In the genomic region with DNA sequence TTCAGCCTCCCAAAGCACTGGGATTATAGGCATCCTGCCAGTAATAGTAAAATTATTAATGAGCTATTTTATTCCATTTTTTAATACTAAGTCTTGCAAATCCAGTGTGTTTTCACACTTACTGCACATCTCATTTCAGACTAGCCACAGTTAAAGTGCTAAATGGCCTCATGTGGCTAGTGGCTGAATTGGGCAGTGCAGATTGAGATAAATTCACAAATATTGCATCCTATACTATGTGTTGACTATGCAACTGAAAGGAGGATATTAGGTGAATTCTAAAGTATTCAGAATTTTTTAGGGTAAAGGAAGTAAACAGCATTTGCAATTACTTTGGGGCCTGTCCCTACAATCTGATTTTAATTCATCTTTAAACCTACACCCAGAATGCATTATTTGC, we compare ENCODE assay signal across 11 cellular contexts. TPM values are rescaled to one million over a fixed set of nuclear protein-coding genes. Genes with fewer than 3 reads are reported as not detected.
DNase-seq lines count a peak whose midpoint lies in the region; ATAC-seq, FAIRE-seq and TF ChIP-seq lines count a peak whose summit lies in the region.
"Had no signal": no experiment of that assay in that cellular context is flagged by ENCODE, and none has a peak within 500 bp of the region (broad histone marks: within the 10 kb centered on the region; RNA-seq: fewer than 3 reads in every experiment).

No MANE protein-coding gene starts in this region.

- H4K20me1 ChIP-seq in H9 (ENCODE audit: control insufficient read depth, insufficient read depth, insufficient read length): no peaks in the 10 kb centered on the region

- peaks cover 46% of the 10 kb centered on the region for H3K36me3 Mint-ChIP-seq in T-helper 1 cell treated with Interleukin-12 subunit alpha and Interleukin-12 subunit beta and Interleukin-4 antibody, amounts not matched to agents 30 μg/mL and 1 μg/mL, for 36 hours (ENCODE audit: low read depth)
- no peaks in the 10 kb centered on the region for H3K36me3 Mint-ChIP-seq in H9 (ENCODE audit: insufficient read depth in 1 of 3, low read depth in 3 of 3)
- H3K36me3 Mint-ChIP-seq: brain, neural progenitor cell had no signal

- peak overlapping the region; percentile 90 for H2BK20ac ChIP-seq in H9 (ENCODE audit: low read depth, low read length, poor library complexity, severe bottlenecking)

- H2AFZ ChIP-seq in H9 (ENCODE audit: low read length) (no peak overlapping the region), mesenchymal stem cell (ENCODE audit: low read depth, low read length) (no peak overlapping the region)
- H2AFZ ChIP-seq: neural progenitor cell had no signal

- peaks cover 19% of the 10 kb centered on the region for H3K36me3 ChIP-seq in KOPT-K1 (ENCODE audit: insufficient read depth, low read length)
- H3K36me3 ChIP-seq in neutrophil: peaks cover 27% of the 10 kb centered on the region
- H3K36me3 ChIP-seq in pancreas: no peaks in the 10 kb centered on the region
- H3K36me3 ChIP-seq in mesenchymal stem cell (ENCODE audit: control insufficient read depth in 1 of 2, insufficient read depth in 2 of 2, low read depth in 1 of 2, low read length in 2 of 2): peaks cover 0 to 54% of the 10 kb centered on the region in 2 experiments
- H3K36me3 ChIP-seq: neural progenitor cell had no signal

- H3K4me2 ChIP-seq in H9 (ENCODE audit: insufficient read depth, insufficient read length, low read length): no peak overlapping the region
- H3K4me2 ChIP-seq in mesenchymal stem cell (ENCODE audit: low read length, poor library complexity, severe bottlenecking): no peak overlapping the region
- H3K4me2 ChIP-seq: neural progenitor cell had no signal

- H4K91ac ChIP-seq in H9 (ENCODE audit: insufficient read length, low read depth, low read length): no peak overlapping the region
- H4K91ac ChIP-seq in mesenchymal stem cell (ENCODE audit: low read length): no peak overlapping the region

- peaks cover 56% of the 10 kb centered on the region for H3K4me1 Mint-ChIP-seq in T-helper 1 cell treated with Interleukin-12 subunit alpha and Interleukin-12 subunit beta and Interleukin-4 antibody, amounts not matched to agents 30 μg/mL and 1 μg/mL, for 36 hours (ENCODE audit: low read depth)
- no peaks in the 10 kb centered on the region for H3K4me1 Mint-ChIP-seq in H9
- H3K4me1 Mint-ChIP-seq: brain, neural progenitor cell had no signal

- H2BK12ac ChIP-seq in H9 (ENCODE audit: insufficient read length, low read depth, low read length) (no peak overlapping the region), mesenchymal stem cell (ENCODE audit: low read length in 2 of 2) (no peak overlapping the region)

- H4K5ac ChIP-seq in H9 (ENCODE audit: insufficient read length, low read depth, low read length): no peak overlapping the region

- no peak overlapping the region for H3K14ac ChIP-seq in H9 (ENCODE audit: insufficient read depth, low read length)
- no peak overlapping the region for H3K14ac ChIP-seq in mesenchymal stem cell (ENCODE audit: low read length in 2 of 2)

- H3K4me3 ChIP-seq in neutrophil (ENCODE audit: low read depth in 1 of 2, low read length in 1 of 2) (peak overlapping the region; percentile 35), pancreas (no peak overlapping the region), mesenchymal stem cell (ENCODE audit: insufficient read depth in 1 of 2, low read depth in 1 of 2, low read length in 2 of 2) (no peak overlapping the region)
- H3K4me3 ChIP-seq: neural progenitor cell had no signal

- H3K9me3 ChIP-seq in H9 (ENCODE audit: control insufficient read depth, low read depth, low read length): no peaks in the 10 kb centered on the region
- H3K9me3 ChIP-seq in KOPT-K1 (ENCODE audit: insufficient read depth, low read length, poor library complexity, severe bottlenecking): no peaks in the 10 kb centered on the region
- no peaks in the 10 kb centered on the region for H3K9me3 ChIP-seq in neutrophil
- H3K9me3 ChIP-seq in pancreas: no peaks in the 10 kb centered on the region
- no peaks in the 10 kb centered on the region for H3K9me3 ChIP-seq in mesenchymal stem cell (ENCODE audit: control insufficient read depth, low read length)

- H2BK120ac ChIP-seq in H9 (ENCODE audit: low read depth, low read length, poor library complexity, severe bottlenecking) (no peak overlapping the region), mesenchymal stem cell (ENCODE audit: low read depth, low read length) (no peak overlapping the region)

- H3T11ph ChIP-seq in H9 (ENCODE audit: low read length): no peak overlapping the region

- H3K23me2 ChIP-seq in H9 (ENCODE audit: insufficient read length, low read depth, low read length, poor library complexity, severe bottlenecking): no peaks in the 10 kb centered on the region

- H3K27ac Mint-ChIP-seq in T-helper 1 cell treated with Interleukin-12 subunit alpha and Interleukin-12 subunit beta and Interleukin-4 antibody, amounts not matched to agents 30 μg/mL and 1 μg/mL, for 36 hours: peak overlapping the region; percentile 94
- H3K27ac Mint-ChIP-seq in H9: no peak overlapping the region
- H3K27ac Mint-ChIP-seq: brain, neural progenitor cell had no signal

- intact Hi-C loops in pancreas (cut with DNase I): no loop called here

- H2BK5ac ChIP-seq in H9 (ENCODE audit: insufficient read length, low read length) (no peak overlapping the region), mesenchymal stem cell (ENCODE audit: low read depth, low read length, poor library complexity, severe bottlenecking) (no peak overlapping the region)

- no peak overlapping the region for H2AK5ac ChIP-seq in H9 (ENCODE audit: insufficient read length, low read length)
- no peak overlapping the region for H2AK5ac ChIP-seq in mesenchymal stem cell (ENCODE audit: low read length, severe bottlenecking)

- no peak overlapping the region for H4K8ac ChIP-seq in H9 (replicated peaks; ENCODE audit: insufficient read length, low read depth, low read length)
- no peak overlapping the region for H4K8ac ChIP-seq in mesenchymal stem cell (ENCODE audit: low read length)

- no peak overlapping the region for H3K27ac ChIP-seq in H9 (ENCODE audit: insufficient read length, low read depth, low read length)
- peak overlapping the region; percentile 94 for H3K27ac ChIP-seq in KOPT-K1 (ENCODE audit: low read depth, low read length, poor library complexity, severe bottlenecking)
- H3K27ac ChIP-seq in neutrophil: peak overlapping the region; percentile 75
- no peak overlapping the region for H3K27ac ChIP-seq in pancreas
- no peak overlapping the region for H3K27ac ChIP-seq in mesenchymal stem cell (ENCODE audit: low read length, poor library complexity, severe bottlenecking)
- H3K27ac ChIP-seq: neural progenitor cell had no signal

- H3K27me3 Mint-ChIP-seq in T-helper 1 cell treated with Interleukin-12 subunit alpha and Interleukin-12 subunit beta and Interleukin-4 antibody, amounts not matched to agents 30 μg/mL and 1 μg/mL, for 36 hours (ENCODE audit: low read depth): no peaks in the 10 kb centered on the region
- no peaks in the 10 kb centered on the region; the same call in none of the 2 replicates for H3K27me3 Mint-ChIP-seq in H9 (ENCODE audit: low read depth)

- H3K56ac ChIP-seq in H9 (ENCODE audit: insufficient read length, low read depth, low read length): no peak overlapping the region

- H3K9me3 Mint-ChIP-seq in T-helper 1 cell treated with Interleukin-12 subunit alpha and Interleukin-12 subunit beta and Interleukin-4 antibody, amounts not matched to agents 30 μg/mL and 1 μg/mL, for 36 hours: peaks cover under 1% of the 10 kb centered on the region
- H3K9me3 Mint-ChIP-seq in H9: no peaks in the 10 kb centered on the region
- H3K9me3 Mint-ChIP-seq: neural progenitor cell had no signal

- no peaks in the 10 kb centered on the region for H3K27me3 ChIP-seq in H9 (ENCODE audit: insufficient read depth, low read length)
- H3K27me3 ChIP-seq in neutrophil: no peaks in the 10 kb centered on the region
- H3K27me3 ChIP-seq in pancreas: no peaks in the 10 kb centered on the region
- no peaks in the 10 kb centered on the region for H3K27me3 ChIP-seq in mesenchymal stem cell (ENCODE audit: control insufficient read depth in 1 of 2, insufficient read depth in 1 of 2, low read length in 2 of 2)
- H3K27me3 ChIP-seq: neural progenitor cell had no signal

- no peak overlapping the region for H2BK15ac ChIP-seq in H9 (ENCODE audit: low read depth, low read length)
- no peak overlapping the region for H2BK15ac ChIP-seq in mesenchymal stem cell (ENCODE audit: low read depth, poor library complexity, severe bottlenecking)

- no peak for FAIRE-seq in pancreas (lab: Jason Lieb, UNC)

- no peak for TF ChIP-seq CTCF in H9 (conservative IDR thresholded peaks at IDR 0.05)
- TF ChIP-seq CTCF in neutrophil (IDR thresholded peaks at IDR 0.05): no peak
- no peak for TF ChIP-seq CTCF in pancreas (IDR thresholded peaks at IDR 0.05)

- H3K23ac ChIP-seq in H9 (ENCODE audit: insufficient read length, low read depth, low read length): no peak overlapping the region
- no peak overlapping the region for H3K23ac ChIP-seq in mesenchymal stem cell (ENCODE audit: low read length in 2 of 2)

- no peak for ATAC-seq in pancreas

- no peaks in the 10 kb centered on the region for H3K79me1 ChIP-seq in H9 (ENCODE audit: insufficient read depth, low read depth, low read length, poor library complexity, severe bottlenecking)
- H3K79me1 ChIP-seq in mesenchymal stem cell (replicated peaks; ENCODE audit: low read length, poor library complexity, severe bottlenecking): no peaks in the 10 kb centered on the region

- H3K4me1 ChIP-seq in H9 (ENCODE audit: insufficient read depth, low read length) (no peaks in the 10 kb centered on the region), neutrophil (ENCODE audit: control insufficient read depth in 1 of 2, insufficient read depth in 1 of 2, low read depth in 1 of 2, low read length in 1 of 2) (peaks cover 96 to 99% of the 10 kb centered on the region in 2 experiments), pancreas (no peaks in the 10 kb centered on the region), mesenchymal stem cell (ENCODE audit: control insufficient read depth, insufficient read depth, low read depth, low read length) (no peaks in the 10 kb centered on the region)
- H3K4me1 ChIP-seq: neural progenitor cell had no signal

- H3K9ac ChIP-seq in H9 (ENCODE audit: extremely low read depth, insufficient read length, low read length) (no peak overlapping the region), mesenchymal stem cell (ENCODE audit: low read length) (no peak overlapping the region)
- H3K9ac ChIP-seq: neural progenitor cell had no signal

- H3K4me3 Mint-ChIP-seq in T-helper 1 cell treated with Interleukin-12 subunit alpha and Interleukin-12 subunit beta and Interleukin-4 antibody, amounts not matched to agents 30 μg/mL and 1 μg/mL, for 36 hours: peak overlapping the region; percentile 56
- H3K4me3 Mint-ChIP-seq in H9: no peak overlapping the region
- H3K4me3 Mint-ChIP-seq: brain, neural progenitor cell had no signal

- no peak overlapping the region for H3K4ac ChIP-seq in H9 (ENCODE audit: low read depth, low read length)
- no peak overlapping the region for H3K4ac ChIP-seq in mesenchymal stem cell (ENCODE audit: low read depth in 1 of 2, low read length in 2 of 2)

- DNase-seq in T-helper 1 cell: no peak
- DNase-seq in H9: no peak
- no peak for DNase-seq in pancreas
- DNase-seq in mesenchymal stem cell: no peak
- DNase-seq in pons (ENCODE audit: low spot score): no peak
- DNase-seq: NCI-H1417 treated with DMSO at 0.1 percent for 48 hours had no signal

- H3K18ac ChIP-seq in H9 (ENCODE audit: insufficient read length, low read depth, low read length): no peak overlapping the region
- H3K18ac ChIP-seq in mesenchymal stem cell (ENCODE audit: low read depth in 1 of 2, low read length in 2 of 2): no peak overlapping the region

- no peaks in the 10 kb centered on the region for H3K79me2 ChIP-seq in H9 (ENCODE audit: insufficient read depth, low read length)

RNA-seq across cellular contexts. Expression of a gene that starts 10.2 kb away (rescaled TPM):
- total RNA-seq in H9 (2021) (not detected in 2 replicates), pancreas (10 to 100 TPM in 1 of 6 donors, 1 to 10 TPM in 4, under 1 TPM in 1; 0.93 to 12.3 (median 3.6) TPM)
- polyA plus RNA-seq in pancreas: 1 to 10 TPM; 2.1 to 2.4 TPM
- 0.15 TPM for polyA plus RNA-seq in mesenchymal stem cell (2013, experiment 1 of 2)
- 0.08 TPM for polyA plus RNA-seq in mesenchymal stem cell (2013, experiment 2 of 2)

Comparison
In these comparisons a context has a peak if more than half of its experiments do, and no peak if none do; other contexts are left out.
1. H3K27ac ChIP-seq: peak in KOPT-K1 (single experiment) and neutrophil (single experiment); none in H9 (single experiment), pancreas (0 of 4) and mesenchymal stem cell (single experiment).
2. H3K4me3 ChIP-seq: peak in neutrophil (2 of 2); none in pancreas (0 of 4) and mesenchymal stem cell (0 of 2).